Comparison of ENCODE assay signal across 11 cellular contexts in the genomic region with DNA sequence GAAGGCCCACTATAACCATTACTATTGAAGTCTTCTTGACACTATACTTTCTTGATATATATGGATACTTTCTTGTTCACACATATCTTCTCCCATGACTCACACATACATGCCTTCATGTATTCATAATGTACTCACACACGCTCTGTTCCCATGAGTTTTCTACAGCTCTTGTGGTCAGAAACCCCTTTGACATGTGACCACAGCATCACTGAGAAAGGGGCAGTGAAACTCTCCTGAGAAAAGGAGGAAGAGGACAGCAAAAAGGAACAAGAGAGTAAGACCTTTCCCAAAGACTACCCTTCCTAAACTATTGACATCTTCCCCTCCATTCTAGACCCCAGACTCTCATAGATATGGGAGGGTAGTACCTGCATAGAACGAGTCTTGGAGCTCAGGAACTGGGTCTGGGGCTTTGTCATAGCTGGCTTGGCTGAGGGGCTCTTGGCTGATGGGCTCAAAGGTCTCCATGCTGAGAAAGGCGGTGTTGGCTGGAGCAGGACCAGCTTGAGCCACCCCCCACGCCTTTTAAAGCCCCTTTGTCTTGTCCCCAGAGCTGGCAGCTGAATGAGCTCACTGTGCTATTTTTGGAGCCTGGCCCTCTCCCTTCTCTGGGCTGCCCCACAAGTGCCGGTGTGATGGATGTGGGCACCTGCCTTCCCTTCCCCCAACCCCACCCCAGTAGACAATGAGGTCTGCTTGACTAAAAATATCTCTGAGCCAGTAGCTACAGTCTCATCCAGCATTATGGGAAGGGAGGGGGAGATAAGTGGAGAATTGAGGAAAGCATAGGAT. TPM values are rescaled to one million over a fixed set of nuclear protein-coding genes. Genes with fewer than 3 reads are reported as not detected.
A peak's percentile ranks its signal among the peaks of the same experiment; 100 is the strongest.
DNase-seq lines count a peak whose midpoint lies in the region; ATAC-seq, FAIRE-seq and TF ChIP-seq lines count a peak whose summit lies in the region.
"Had no signal": no experiment of that assay in that cellular context is flagged by ENCODE, and none has a peak within 500 bp of the region (broad histone marks: within the 10 kb centered on the region; RNA-seq: fewer than 3 reads in every experiment).

No MANE protein-coding gene starts in this region.

- DNase-seq in GM10248 (ENCODE audit: extremely low spot score) (peak; percentile 53), GM12878 (ENCODE audit: low read depth, low spot score) (peak; percentile 65), neural progenitor cell (ENCODE audit: low spot score) (no peak), HTR-8/SVneo (ENCODE audit: insufficient read length, low spot score) (no peak), A172 (ENCODE audit: low spot score) (no peak), mucosa of gallbladder (ENCODE audit: low spot score) (no peak), breast epithelium (ENCODE audit: low spot score in 2 of 2) (no peak)
- DNase-seq: NCI-H69 had no signal

- SMC1A ChIA-PET in GM12878 (lab: Charles Lee; ENCODE audit: uncharacterized antibody, unreplicated experiment): interaction anchor here (0.7 to 4.8 kb wide), 18 partner anchors 11 to 461 kb away, joined by 3 to 23 read pairs (median 3); partner anchors contain the start of genes CHCHD1, SEC24C and USP54

- no peaks in the 10 kb centered on the region for H3F3A ChIP-seq in neural progenitor cell (ENCODE audit: low read depth)

- no peaks in the 10 kb centered on the region for H3K36me3 ChIP-seq in GM12878 (ENCODE audit: control insufficient read depth in 2 of 2, insufficient read depth in 2 of 2, low read length in 1 of 2)
- H3K36me3 ChIP-seq in neural progenitor cell: no peaks in the 10 kb centered on the region
- H3K36me3 ChIP-seq in breast epithelium: no peaks in the 10 kb centered on the region

- H3K79me2 ChIP-seq in GM12878 (ENCODE audit: control insufficient read depth, insufficient read depth, low read length): no peaks in the 10 kb centered on the region
- no peaks in the 10 kb centered on the region for H3K79me2 ChIP-seq in neural progenitor cell (ENCODE audit: low read depth)
- H3K79me2 ChIP-seq: parathyroid adenoma had no signal

- no peak for TF ChIP-seq RAD21 in GM12878 (IDR thresholded peaks at IDR 0.05; ENCODE audit: insufficient read depth, low read depth, low read length)

- peak overlapping the region; percentile 62 for H3K4me2 ChIP-seq in GM12878 (ENCODE audit: control insufficient read depth, insufficient read depth)
- H3K4me2 ChIP-seq in neural progenitor cell: peak overlapping the region; percentile 21

- ATAC-seq in HG03565 (IDR thresholded peaks at IDR 0.05; ENCODE audit: unreplicated experiment): peak; percentile 51
- ATAC-seq in GM12878: peak; percentile 70

- TF ChIP-seq POLR2A in GM12878 (IDR thresholded peaks at IDR 0.05; ENCODE audit: low read depth, low read length): no peak
- TF ChIP-seq POLR2A in breast epithelium (IDR thresholded peaks at IDR 0.05): no peak

- H3K9me3 ChIP-seq in GM12878 (replicated peaks; ENCODE audit: control insufficient read depth, insufficient read depth, low read length) (no peaks in the 10 kb centered on the region), neural progenitor cell (ENCODE audit: low read depth) (no peaks in the 10 kb centered on the region), breast epithelium (no peaks in the 10 kb centered on the region)

- H3K9ac ChIP-seq in GM12878 (ENCODE audit: control insufficient read depth, insufficient read depth, low read length): peak overlapping the region; percentile 34; the same call in 1 of the 2 replicates
- H3K9ac ChIP-seq in neural progenitor cell: no peak overlapping the region
- H3K9ac ChIP-seq: parathyroid adenoma had no signal

- intact Hi-C loops in GM12878 (cut with micrococcal nuclease; ENCODE audit: unreplicated experiment): loop anchor here (10.0 kb wide), 1 partner anchor 134 kb away; the partner anchor contains the start of genes CHCHD1 and ZSWIM8
- intact Hi-C loops in breast epithelium (cut with DNase I; ENCODE audit: low total_unique reads): no loop called here

- TF ChIP-seq EP300 in GM12878 (IDR thresholded peaks at IDR 0.05; ENCODE audit: borderline replicate concordance in 1 of 2, control insufficient read depth in 1 of 2, low read depth in 2 of 2, low read length in 2 of 2): peak; percentile 26 to 45; a peak in 1 of 4 replicates

- 25% methylated on average over 5 of the region's 5 CpGs for WGBS in GM12878 (ENCODE audit: insufficient coverage, insufficient replicate concordance, low lambda C conversion rate, missing lambda C conversion rate)

- H3K4me1 Mint-ChIP-seq in neural progenitor cell: peaks cover 19% of the 10 kb centered on the region

- in situ Hi-C loops in GM12878 (cut with MboI): no loop called here

- H3K4me1 ChIP-seq in GM12878 (ENCODE audit: control insufficient read depth, insufficient read depth, low read length) (peaks cover 25% of the 10 kb centered on the region), neural progenitor cell (peaks cover 5% of the 10 kb centered on the region), breast epithelium (no peaks in the 10 kb centered on the region)
- H3K4me1 ChIP-seq: parathyroid adenoma had no signal

- H3K36me3 Mint-ChIP-seq in neural progenitor cell: peaks cover 4% of the 10 kb centered on the region

- no peaks in the 10 kb centered on the region for H3K9me3 Mint-ChIP-seq in neural progenitor cell

- H3K4me3 ChIP-seq in GM12878 (no peak overlapping the region), neural progenitor cell (no peak overlapping the region), breast epithelium (no peak overlapping the region)

- H3K4me3 Mint-ChIP-seq in neural progenitor cell: no peak overlapping the region

- peak overlapping the region; percentile 77 for H3K27ac ChIP-seq in GM12878 (ENCODE audit: control insufficient read depth, insufficient read depth)
- no peak overlapping the region for H3K27ac ChIP-seq in neural progenitor cell
- no peak overlapping the region for H3K27ac ChIP-seq in breast epithelium
- H3K27ac ChIP-seq: parathyroid adenoma had no signal

- RAD21 ChIA-PET in GM12878 (lab: Charles Lee; ENCODE audit: unreplicated experiment): interaction anchor here (0.7 to 3.5 kb wide), 16 partner anchors 67 to 238 kb away, joined by 3 to 13 read pairs (median 3); partner anchors contain the start of gene SEC24C

- no TSS peak for BruUV-seq in GM12878 (replicated peaks; lab: Mats Ljungman, UMichigan)

- H3K27me3 Mint-ChIP-seq in neural progenitor cell (ENCODE audit: insufficient read depth, low read depth): peaks cover 3% of the 10 kb centered on the region

- FAIRE-seq in GM12878 (lab: Jason Lieb, UNC): peak; percentile 74
- no peak for FAIRE-seq in HTR-8/SVneo (lab: Jason Lieb, UNC)

- no peak overlapping the region for H3K27ac Mint-ChIP-seq in neural progenitor cell

- peak overlapping the region; percentile 61 for H2AFZ ChIP-seq in GM12878 (ENCODE audit: control insufficient read depth, low read depth, low read length)
- H2AFZ ChIP-seq in neural progenitor cell (replicated peaks): peak overlapping the region; percentile 0
- H2AFZ ChIP-seq: parathyroid adenoma had no signal

- POLR2A ChIA-PET in GM10248 (lab: Yijun Ruan, JAX) (interaction anchor here (0.6 kb wide), 1 partner anchor 8 kb away, joined by 4 read pairs; no protein-coding TSS in a partner anchor), GM12878 (lab: Charles Lee) (interaction anchor here (0.6 to 1.7 kb wide), 9 partner anchors 8 to 555 kb away, joined by 3 to 6 read pairs (median 3); no protein-coding TSS in a partner anchor)

- H3K27me3 ChIP-seq in GM12878 (replicated peaks in 1 of 2; ENCODE audit: control insufficient read depth in 2 of 2, insufficient read depth in 2 of 2, low read length in 1 of 2) (no peaks in the 10 kb centered on the region), neural progenitor cell (no peaks in the 10 kb centered on the region), breast epithelium (no peaks in the 10 kb centered on the region)

- H4K20me1 ChIP-seq in GM12878 (ENCODE audit: control insufficient read depth, insufficient read depth) (no peaks in the 10 kb centered on the region), neural progenitor cell (ENCODE audit: low read depth) (no peaks in the 10 kb centered on the region)

- TF ChIP-seq CTCF in GM10248 (IDR thresholded peaks at IDR 0.05; ENCODE audit: control extremely low read depth, extremely low read depth, low read depth, missing control alignments) (no peak), GM12878 (IDR thresholded peaks at IDR 0.05 in 2 of 3, conservative IDR thresholded peaks at IDR 0.05 in 1 of 3; ENCODE audit: control insufficient read depth in 2 of 3, extremely low read depth in 1 of 3, insufficient read depth in 1 of 3, low read depth in 3 of 3, low read length in 3 of 3) (no peak), neural progenitor cell (IDR thresholded peaks at IDR 0.05) (no peak), breast epithelium (IDR thresholded peaks at IDR 0.05) (no peak)

- CTCF ChIA-PET in GM10248 (lab: Yijun Ruan, JAX): interaction anchor here (1.2 to 12.6 kb wide), 3 partner anchors 10 to 121 kb away, joined by 3 to 180 read pairs (median 4); partner anchors contain the start of gene MYOZ1
- CTCF ChIA-PET in GM12878 (lab: Yijun Ruan, JAX): interaction anchor here (1.2 to 2.0 kb wide), 4 partner anchors 108 to 228 kb away, joined by 4 to 8 read pairs (median 4); no protein-coding TSS in a partner anchor

RNA-seq across cellular contexts. Expression of gene SYNPO2L, which starts 5.1 kb away (rescaled TPM):
- 0.17 and 0.27 TPM in 2 replicates for total RNA-seq in GM12878 (2013; cell fraction: nucleolus; rRNA removed)
- total RNA-seq in GM12878 (2014; rRNA removed): 0.33 and 0.40 TPM in 2 replicates
- 0.45 and 0.46 TPM in 2 replicates for total RNA-seq in GM12878 (2014; rRNA removed; fragmentation: Illumina TruSeq; extraction: Trizol)
- 2.3 and 2.6 TPM in 2 replicates for total RNA-seq in GM12878 (2021)
- 0.17 TPM for polyA plus RNA-seq in GM12878 (2011; ENCODE audit: low read depth)
- 0.01 TPM in 1 of 2 replicates, not detected in the other for polyA plus RNA-seq in GM12878 (2011; rRNA removed)
- polyA plus RNA-seq in GM12878 (2011; cell fraction: cytosol; rRNA removed): 0.03 and 0.08 TPM in 2 replicates
- 0.06 and 0.07 TPM in 2 replicates for polyA plus RNA-seq in GM12878 (2011; cell fraction: nucleus; rRNA removed)
- polyA plus RNA-seq in GM12878 (2012): 0.16 and 0.20 TPM in 2 replicates
- 1.2 and 1.3 TPM in 2 replicates for polyA plus RNA-seq in GM12878 (2014; fragmentation: Illumina TruSeq; extraction: Trizol)
- under 1 TPM; 0.08 to 0.33 TPM for polyA plus RNA-seq in GM12878 (2014; fragmentation: Nextera tagmentation; extraction: Ambion mirVana)
- 0.90 TPM in 2 replicates for polyA plus RNA-seq in GM12878 (2014; rRNA removed)
- polyA plus RNA-seq in GM12878 (2016; fragmentation: Nextera tagmentation; extraction: Ambion mirVana): 1 to 10 TPM in 1 of 2 experiments, under 1 TPM in 1; 0.73 to 1.3 TPM
- 0.05 TPM in 1 of 2 replicates, not detected in the other for polyA minus RNA-seq in GM12878 (2011; rRNA and poly(A)+ RNA removed)
- polyA minus RNA-seq in GM12878 (2011; cell fraction: cytosol; rRNA and poly(A)+ RNA removed): 0.40 TPM in 1 of 2 replicates, not detected in the other
- polyA minus RNA-seq in GM12878 (2011; cell fraction: nucleus; rRNA and poly(A)+ RNA removed): 0.10 and 0.12 TPM in 2 replicates
- total RNA-seq in neural progenitor cell (ENCODE audit: low replicate concordance): 0.06 and 0.13 TPM in 2 replicates
- total RNA-seq in A172 (2014; rRNA removed; shearing (Covaris generic)): 0.14 TPM in 1 of 2 replicates, not detected in the other
- 0.49 TPM for total RNA-seq in mucosa of gallbladder
- under 1 TPM in 1 of 3 donors, not detected in 2; 0.15 TPM for total RNA-seq in breast epithelium
- total RNA-seq: epithelial cell of proximal tubule had no signal

RNA-seq across cellular contexts. Expression of gene MYOZ1, which starts 9.5 kb away (rescaled TPM):
- total RNA-seq in GM12878 (2013; cell fraction: nucleolus; rRNA removed): not detected in 2 replicates
- total RNA-seq in GM12878 (2014; rRNA removed): 0.54 and 0.56 TPM in 2 replicates
- 0.58 and 0.78 TPM in 2 replicates for total RNA-seq in GM12878 (2014; rRNA removed; fragmentation: Illumina TruSeq; extraction: Trizol)
- total RNA-seq in GM12878 (2021): 0.66 and 0.67 TPM in 2 replicates
- polyA plus RNA-seq in GM12878 (2011; ENCODE audit: low read depth): not detected
- polyA plus RNA-seq in GM12878 (2011; rRNA removed): 0.05 and 0.07 TPM in 2 replicates
- polyA plus RNA-seq in GM12878 (2011; cell fraction: cytosol; rRNA removed): 0.07 and 0.10 TPM in 2 replicates
- 0.09 and 0.12 TPM in 2 replicates for polyA plus RNA-seq in GM12878 (2011; cell fraction: nucleus; rRNA removed)
- 0.19 and 0.45 TPM in 2 replicates for polyA plus RNA-seq in GM12878 (2012)
- 0.46 and 0.78 TPM in 2 replicates for polyA plus RNA-seq in GM12878 (2014; fragmentation: Illumina TruSeq; extraction: Trizol)
- polyA plus RNA-seq in GM12878 (2014; fragmentation: Nextera tagmentation; extraction: Ambion mirVana): under 1 TPM; 0.11 to 0.35 TPM
- polyA plus RNA-seq in GM12878 (2014; rRNA removed): 0.95 and 1.5 TPM in 2 replicates
- 1 to 10 TPM; 1.3 to 2.0 TPM for polyA plus RNA-seq in GM12878 (2016; fragmentation: Nextera tagmentation; extraction: Ambion mirVana)
- not detected in 2 replicates for polyA minus RNA-seq in GM12878 (2011; rRNA and poly(A)+ RNA removed)
- polyA minus RNA-seq in GM12878 (2011; cell fraction: cytosol; rRNA and poly(A)+ RNA removed): not detected in 2 replicates
- not detected in 2 replicates for polyA minus RNA-seq in GM12878 (2011; cell fraction: nucleus; rRNA and poly(A)+ RNA removed)
- total RNA-seq in neural progenitor cell (ENCODE audit: low replicate concordance): 1.2 and 1.9 TPM in 2 replicates
- total RNA-seq in A172 (2014; rRNA removed; shearing (Covaris generic)): 1.1 TPM in 1 of 2 replicates, not detected in the other
- 0.52 TPM for total RNA-seq in mucosa of gallbladder
- total RNA-seq in breast epithelium: 1 to 10 TPM in 1 of 3 donors, under 1 TPM in 2; 0.80 to 1.2 (median 0.98) TPM

RNA-seq across cellular contexts. Expression of gene AGAP5, which starts 47.2 kb away (rescaled TPM):
- 49.7 and 55.0 TPM in 2 replicates for total RNA-seq in GM12878 (2013; cell fraction: nucleolus; rRNA removed)
- total RNA-seq in GM12878 (2014; rRNA removed) (6.3 and 6.7 TPM in 2 replicates), GM12878 (2014; rRNA removed; fragmentation: Illumina TruSeq; extraction: Trizol) (5.9 and 6.5 TPM in 2 replicates), GM12878 (2021) (5.9 and 6.7 TPM in 2 replicates), neural progenitor cell (ENCODE audit: low replicate concordance) (8.3 and 9.4 TPM in 2 replicates), mucosa of gallbladder (8.2 TPM), breast epithelium (10 to 100 TPM in 1 of 3 donors, 1 to 10 TPM in 2; 5.4 to 11.7 (median 7.9) TPM)
- polyA plus RNA-seq in GM12878 (2011; ENCODE audit: low read depth): 1.2 TPM
- polyA plus RNA-seq in GM12878 (2011; rRNA removed) (6.8 and 8.5 TPM in 2 replicates), GM12878 (2014; fragmentation: Illumina TruSeq; extraction: Trizol) (8.1 and 8.5 TPM in 2 replicates), GM12878 (2014; fragmentation: Nextera tagmentation; extraction: Ambion mirVana) (under 1 TPM in 1 of 2 experiments, not detected in 1; 0.68 TPM), GM12878 (2014; rRNA removed) (7.3 and 9.1 TPM in 2 replicates), GM12878 (2016; fragmentation: Nextera tagmentation; extraction: Ambion mirVana) (1 to 10 TPM; 2.3 TPM)
- 4.9 and 6.9 TPM in 2 replicates for polyA plus RNA-seq in GM12878 (2011; cell fraction: cytosol; rRNA removed)
- 32.5 and 33.6 TPM in 2 replicates for polyA plus RNA-seq in GM12878 (2011; cell fraction: nucleus; rRNA removed)
- 4.4 and 6.0 TPM in 2 replicates for polyA plus RNA-seq in GM12878 (2012)
- polyA minus RNA-seq in GM12878 (2011; rRNA and poly(A)+ RNA removed): 8.0 and 8.2 TPM in 2 replicates
- polyA minus RNA-seq in GM12878 (2011; cell fraction: cytosol; rRNA and poly(A)+ RNA removed): 1.7 and 3.3 TPM in 2 replicates
- 6.5 and 9.9 TPM in 2 replicates for polyA minus RNA-seq in GM12878 (2011; cell fraction: nucleus; rRNA and poly(A)+ RNA removed)
- 2.2 and 3.2 TPM in 2 replicates for total RNA-seq in A172 (2014; rRNA removed; shearing (Covaris generic))

RNA-seq across cellular contexts. Expression of gene USP54, which starts 59.6 kb away (rescaled TPM):
- total RNA-seq in GM12878 (2013; cell fraction: nucleolus; rRNA removed): 50.8 and 69.4 TPM in 2 replicates
- total RNA-seq in GM12878 (2014; rRNA removed) (4.1 and 5.7 TPM in 2 replicates), GM12878 (2014; rRNA removed; fragmentation: Illumina TruSeq; extraction: Trizol) (4.9 and 5.4 TPM in 2 replicates), GM12878 (2021) (7.0 and 9.5 TPM in 2 replicates), neural progenitor cell (ENCODE audit: low replicate concordance) (50.6 and 97.2 TPM in 2 replicates), mucosa of gallbladder (65.2 TPM), breast epithelium (100 to 1,000 TPM in 1 of 3 donors, 10 to 100 TPM in 2; 18.2 to 106 (median 57.0) TPM)
- polyA plus RNA-seq in GM12878 (2011; ENCODE audit: low read depth): 2.0 TPM
- polyA plus RNA-seq in GM12878 (2011; rRNA removed) (10.3 and 10.5 TPM in 2 replicates), GM12878 (2014; fragmentation: Illumina TruSeq; extraction: Trizol) (5.6 and 8.8 TPM in 2 replicates), GM12878 (2014; fragmentation: Nextera tagmentation; extraction: Ambion mirVana) (1 to 10 TPM in 1 of 2 experiments, under 1 TPM in 1; 0.93 to 1.7 TPM), GM12878 (2014; rRNA removed) (3.9 and 4.7 TPM in 2 replicates), GM12878 (2016; fragmentation: Nextera tagmentation; extraction: Ambion mirVana) (1 to 10 TPM; 3.9 to 6.3 TPM)
- polyA plus RNA-seq in GM12878 (2011; cell fraction: cytosol; rRNA removed): 6.2 and 7.0 TPM in 2 replicates
- 6.1 and 6.2 TPM in 2 replicates for polyA plus RNA-seq in GM12878 (2011; cell fraction: nucleus; rRNA removed)
- 2.4 and 2.8 TPM in 2 replicates for polyA plus RNA-seq in GM12878 (2012)
- polyA minus RNA-seq in GM12878 (2011; rRNA and poly(A)+ RNA removed): 8.4 and 22.5 TPM in 2 replicates
- 5.5 and 6.3 TPM in 2 replicates for polyA minus RNA-seq in GM12878 (2011; cell fraction: cytosol; rRNA and poly(A)+ RNA removed)
- 5.1 and 7.4 TPM in 2 replicates for polyA minus RNA-seq in GM12878 (2011; cell fraction: nucleus; rRNA and poly(A)+ RNA removed)
- 28.7 and 32.3 TPM in 2 replicates for total RNA-seq in A172 (2014; rRNA removed; shearing (Covaris generic))

Comparison
In these comparisons a context has a peak if more than half of its experiments do, and no peak if none do; other contexts are left out.
1. DNase-seq: peak in GM10248 (single experiment) and GM12878 (single experiment); none in neural progenitor cell (single experiment), HTR-8/SVneo (single experiment), A172 (single experiment), mucosa of gallbladder (single experiment) and breast epithelium (0 of 2).